In the genomic region with DNA sequence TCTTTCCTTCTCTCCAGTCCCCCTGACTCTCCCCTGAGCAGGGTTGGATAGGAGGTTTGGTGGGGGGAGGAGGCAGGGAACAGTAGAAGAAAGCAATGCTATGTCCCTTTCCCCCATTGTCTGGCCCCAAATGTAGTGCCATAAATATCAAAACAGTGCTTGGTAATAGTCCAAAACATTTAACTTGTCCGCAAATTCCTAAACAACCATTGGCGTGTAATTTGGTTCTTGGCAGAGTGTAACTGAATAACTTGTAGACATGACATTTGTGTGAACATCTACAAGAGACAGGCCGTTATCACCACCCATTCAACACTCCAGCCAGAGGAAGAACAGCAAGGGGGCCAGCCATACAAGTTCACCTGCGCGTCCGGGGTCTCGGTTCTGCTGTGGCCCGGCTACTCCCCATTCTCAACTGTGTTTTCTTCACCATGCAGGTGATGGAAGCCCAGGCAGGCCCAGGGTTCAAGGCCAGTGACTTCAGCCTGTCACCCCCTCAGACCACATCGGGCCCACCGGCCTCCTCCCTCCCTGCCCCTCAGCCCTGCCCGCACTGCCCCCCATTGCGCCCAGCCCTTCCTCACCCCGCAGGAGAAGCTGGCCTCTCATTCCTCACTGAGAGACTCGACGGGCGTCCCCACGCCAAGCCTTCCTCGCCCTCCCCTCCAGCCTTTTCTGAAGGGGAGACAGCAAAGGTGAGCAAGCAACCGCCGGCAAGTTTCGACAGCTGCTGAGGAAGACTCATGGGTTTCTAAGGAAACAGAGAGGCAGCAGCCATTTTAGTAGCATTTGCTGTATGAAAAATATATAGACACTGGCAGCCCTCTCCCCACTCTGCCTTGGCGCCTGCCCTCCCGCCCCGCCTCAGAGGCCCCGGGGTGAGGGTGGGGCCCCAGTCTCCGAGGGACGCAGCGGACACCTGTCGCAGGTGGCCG, we compare ENCODE assay signal across 1 cellular context.
TF ChIP-seq lines count a peak whose summit lies in the region.

No MANE protein-coding gene starts in this region.

TF ChIP-seq in HepG2, 621 proteins besides CTCF, POLR2A, EP300 and RAD21:
- no peak for TF ChIP-seq MTERF4 (CRISPR knock-in tag; IDR thresholded peaks at IDR 0.05)
- peak; percentile 64; the same call in 1 of the 2 replicates for TF ChIP-seq EZH2 (conservative IDR thresholded peaks at IDR 0.05; ENCODE audit: low read depth, low read length)
- TF ChIP-seq ZNF777 (CRISPR knock-in tag; IDR thresholded peaks at IDR 0.05), result peak; percentile 42; the same call in 1 of the 2 replicates
- TF ChIP-seq CBX2 (IDR thresholded peaks at IDR 0.05; ENCODE audit: low read depth, low read length), result no peak
- no peak for TF ChIP-seq CBX2 (CRISPR knock-in tag; IDR thresholded peaks at IDR 0.05; ENCODE audit: low read depth)
- peak; percentile 16; the same call in 1 of the 2 replicates for TF ChIP-seq ZNF776 (CRISPR knock-in tag; IDR thresholded peaks at IDR 0.05)
